In genomic region chr1:238023137-238023536, GRCh38 we compare ENCODE assay signal across 30 cellular contexts.
DNase-seq lines count a peak whose midpoint lies in the region; ATAC-seq, FAIRE-seq and TF ChIP-seq lines count a peak whose summit lies in the region.
"Had no signal": no experiment of that assay in that cellular context is flagged by ENCODE, and none has a peak within 500 bp of the region (broad histone marks: within the 10 kb centered on the region; RNA-seq: fewer than 3 reads in every experiment).

No MANE protein-coding gene starts in this region.

- POLR2A ChIA-PET in HepG2 (lab: Yijun Ruan, JAX) = no interaction called here
- POLR2A ChIA-PET in HEK293 (lab: Yijun Ruan, JAX) = no interaction called here

- no peak for FAIRE-seq in HepG2 (lab: Jason Lieb, UNC)
- FAIRE-seq: A204.1, A549, D721Med had no signal

- TF ChIP-seq CTCF in HepG2 (CRISPR knock-in tag; IDR thresholded peaks at IDR 0.05) (no peak), right lobe of liver (IDR thresholded peaks at IDR 0.05) (no peak), HEK293 (tag by site-specific recombination; IDR thresholded peaks at IDR 0.05) (no peak)

- no peaks in the 10 kb centered on the region for H3K79me2 ChIP-seq in HepG2 (ENCODE audit: insufficient read depth, low read length)

- H3K9me3 ChIP-seq in HepG2 (ENCODE audit: low read length) (peaks cover 90% of the 10 kb centered on the region), right lobe of liver (peaks cover 0 to 3% (median 0%) of the 10 kb centered on the region in 4 donors), HEK293 (ENCODE audit: control insufficient read depth, insufficient read depth, low read depth, low read length) (no peaks in the 10 kb centered on the region)
- H3K9me3 ChIP-seq: A549; BE2C; BLaER1; BLaER1 treated with 17β-estradiol and CSF1 and Interleukin-3, amounts not matched to agents 10 nM and 100 nM; Caco-2 had no signal

- WGBS in HepG2 (ENCODE audit: low lambda C conversion rate) = 7% methylated on average over 1 of the region's 1 CpG
- 67% methylated on average over 1 of the region's 1 CpG for WGBS in right lobe of liver (ENCODE audit: insufficient coverage, low coverage, low lambda C conversion rate, missing lambda C conversion rate)

- H3K27ac ChIP-seq in HepG2 (ENCODE audit: extremely low read length, insufficient read depth, low read length) (no peak overlapping the region), right lobe of liver (no peak overlapping the region), HEK293 (ENCODE audit: extremely low read depth, low read depth, low read length) (no peak overlapping the region)
- H3K27ac ChIP-seq: 22Rv1; A549; BLaER1; BLaER1 treated with 17β-estradiol and CSF1 and Interleukin-3, amounts not matched to agents 10 nM and 100 nM; C4-2B had no signal

- no peak for ATAC-seq in HepG2
- ATAC-seq in right lobe of liver = no peak
- ATAC-seq: A549; CD8-positive, alpha-beta T cell had no signal

- H2AFZ ChIP-seq in HepG2 (ENCODE audit: low read length) = no peak overlapping the region

- H3K27me3 ChIP-seq in HepG2 (ENCODE audit: control insufficient read depth in 1 of 2, insufficient read depth in 2 of 2, low read length in 2 of 2) (no peaks in the 10 kb centered on the region), right lobe of liver (no peaks in the 10 kb centered on the region)
- H3K27me3 ChIP-seq: BE2C; BLaER1; BLaER1 treated with 17β-estradiol and CSF1 and Interleukin-3, amounts not matched to agents 10 nM and 100 nM had no signal

- H4K20me1 ChIP-seq in HepG2 (ENCODE audit: insufficient read depth, low read length) = no peaks in the 10 kb centered on the region
- H4K20me1 ChIP-seq: BLaER1; BLaER1 treated with 17β-estradiol and CSF1 and Interleukin-3, amounts not matched to agents 10 nM and 100 nM had no signal

- intact Hi-C loops in HepG2 (cut with micrococcal nuclease; ENCODE audit: unreplicated experiment) = no loop called here
- intact Hi-C loops in right lobe of liver (cut with DNase I) = no loop called here

- H3K4me3 ChIP-seq in HepG2 (replicated peaks in 1 of 3; ENCODE audit: insufficient read depth in 1 of 3, low read depth in 2 of 3, low read length in 3 of 3) (no peak overlapping the region), right lobe of liver (no peak overlapping the region), HEK293 (ENCODE audit: low read depth, low read length) (no peak overlapping the region)
- H3K4me3 ChIP-seq: A549; BLaER1; BLaER1 treated with 17β-estradiol and CSF1 and Interleukin-3, amounts not matched to agents 10 nM and 100 nM had no signal

- H3K9ac ChIP-seq in HepG2 (ENCODE audit: insufficient read depth, low read depth, low read length) = no peak overlapping the region
- H3K9ac ChIP-seq: BLaER1; BLaER1 treated with 17β-estradiol and CSF1 and Interleukin-3, amounts not matched to agents 10 nM and 100 nM had no signal

- no peak overlapping the region for H3K4me2 ChIP-seq in HepG2 (ENCODE audit: low read depth, low read length)
- H3K4me2 ChIP-seq: A549; BLaER1; BLaER1 treated with 17β-estradiol and CSF1 and Interleukin-3, amounts not matched to agents 10 nM and 100 nM had no signal

- TF ChIP-seq EP300 in HepG2 (IDR thresholded peaks at IDR 0.05; ENCODE audit: low read depth in 2 of 2, low read length in 2 of 2) (no peak), HepG2 (CRISPR knock-in tag; IDR thresholded peaks at IDR 0.05; ENCODE audit: borderline replicate concordance) (no peak)

- BruUV-seq in HepG2 (replicated peaks; lab: Mats Ljungman, UMichigan) = no TSS peak

- no peak for DNase-seq in HepG2 (ENCODE audit: low spot score)
- no peak for DNase-seq in right lobe of liver
- no peak for DNase-seq in DMS153 (lab: John Stamatoyannopoulos, UW)
- DNase-seq: 8988T; ACHN; AML-193; BE2C; C1 segment of cervical spinal cord; Caco-2; Calu3; CD4-positive, alpha-beta memory T cell; CD4-positive, alpha-beta T cell; CD4-positive, CD25-positive, alpha-beta regulatory T cell; CD8-positive, alpha-beta memory T cell; CD8-positive, alpha-beta T cell; COR-L47; DMS 273 treated with DMSO at 0.1 percent for 48 hours; DMS53; DMS79; DMS79 treated with DMSO at 0.1 percent for 48 hours; DND-41; EL had no signal

- H3K36me3 ChIP-seq in HepG2 (replicated peaks in 1 of 2; ENCODE audit: control insufficient read depth in 1 of 2, insufficient read depth in 2 of 2, low read length in 2 of 2) (no peaks in the 10 kb centered on the region), right lobe of liver (no peaks in the 10 kb centered on the region), HEK293 (ENCODE audit: control insufficient read depth in 2 of 2, insufficient read depth in 1 of 2, low read length in 2 of 2) (no peaks in the 10 kb centered on the region)
- H3K36me3 ChIP-seq: BE2C; BLaER1; BLaER1 treated with 17β-estradiol and CSF1 and Interleukin-3, amounts not matched to agents 10 nM and 100 nM had no signal

- CTCF ChIA-PET in HepG2 (lab: Yijun Ruan, JAX; ENCODE audit: low intra/inter-chr PET ratio, low total read pairs) = no interaction called here
- CTCF ChIA-PET in HEK293 (lab: Yijun Ruan, JAX) = no interaction called here

- TF ChIP-seq RAD21 in HepG2 (CRISPR knock-in tag; IDR thresholded peaks at IDR 0.05) = no peak

- H3K4me1 ChIP-seq in HepG2 (ENCODE audit: insufficient read depth, low read length) (no peaks in the 10 kb centered on the region), right lobe of liver (no peaks in the 10 kb centered on the region), HEK293 (ENCODE audit: control insufficient read depth, insufficient read depth, low read length) (no peaks in the 10 kb centered on the region)
- H3K4me1 ChIP-seq: A549; BE2C; BLaER1; BLaER1 treated with 17β-estradiol and CSF1 and Interleukin-3, amounts not matched to agents 10 nM and 100 nM; Caco-2 had no signal

- in situ Hi-C loops in HepG2 (cut with HindIII; ENCODE audit: extremely low pct_ligation_motif_present, low pct_unique_long_range_greater_than_20kb) = no loop called here

- TF ChIP-seq POLR2A in HepG2 (IDR thresholded peaks at IDR 0.05; ENCODE audit: insufficient read depth in 1 of 2, low read depth in 2 of 2, low read length in 2 of 2) = no peak
- no peak for TF ChIP-seq POLR2A in right lobe of liver (IDR thresholded peaks at IDR 0.05)

TF ChIP-seq in HepG2, 621 proteins besides CTCF, POLR2A, EP300 and RAD21:
- TF ChIP-seq ZNF205 (CRISPR knock-in tag; IDR thresholded peaks at IDR 0.05) (no peak), ATF7 (IDR thresholded peaks at IDR 0.05) (peak; percentile 74), ATF7 (CRISPR knock-in tag; IDR thresholded peaks at IDR 0.05) (no peak)

TF ChIP-seq in HEK293, 187 proteins besides CTCF, POLR2A, EP300 and RAD21:
- TF ChIP-seq, protein P1, sequence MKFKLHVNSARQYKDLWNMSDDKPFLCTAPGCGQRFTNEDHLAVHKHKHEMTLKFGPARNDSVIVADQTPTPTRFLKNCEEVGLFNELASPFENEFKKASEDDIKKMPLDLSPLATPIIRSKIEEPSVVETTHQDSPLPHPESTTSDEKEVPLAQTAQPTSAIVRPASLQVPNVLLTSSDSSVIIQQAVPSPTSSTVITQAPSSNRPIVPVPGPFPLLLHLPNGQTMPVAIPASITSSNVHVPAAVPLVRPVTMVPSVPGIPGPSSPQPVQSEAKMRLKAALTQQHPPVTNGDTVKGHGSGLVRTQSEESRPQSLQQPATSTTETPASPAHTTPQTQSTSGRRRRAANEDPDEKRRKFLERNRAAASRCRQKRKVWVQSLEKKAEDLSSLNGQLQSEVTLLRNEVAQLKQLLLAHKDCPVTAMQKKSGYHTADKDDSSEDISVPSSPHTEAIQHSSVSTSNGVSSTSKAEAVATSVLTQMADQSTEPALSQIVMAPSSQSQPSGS (tag by site-specific recombination; IDR thresholded peaks at IDR 0.05; ENCODE audit: low read depth) = peak; percentile 80
- TF ChIP-seq, protein P2, sequence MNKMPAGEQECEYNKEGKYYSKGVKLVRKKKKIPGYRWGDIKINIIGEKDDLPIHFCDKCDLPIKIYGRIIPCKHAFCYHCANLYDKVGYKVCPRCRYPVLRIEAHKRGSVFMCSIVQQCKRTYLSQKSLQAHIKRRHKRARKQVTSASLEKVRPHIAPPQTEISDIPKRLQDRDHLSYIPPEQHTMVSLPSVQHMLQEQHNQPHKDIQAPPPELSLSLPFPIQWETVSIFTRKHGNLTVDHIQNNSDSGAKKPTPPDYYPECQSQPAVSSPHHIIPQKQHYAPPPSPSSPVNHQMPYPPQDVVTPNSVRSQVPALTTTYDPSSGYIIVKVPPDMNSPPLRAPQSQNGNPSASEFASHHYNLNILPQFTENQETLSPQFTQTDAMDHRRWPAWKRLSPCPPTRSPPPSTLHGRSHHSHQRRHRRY (tag by site-specific recombination; IDR thresholded peaks at IDR 0.05) = no peak
- no peak for TF ChIP-seq WT1 (tag by site-specific recombination; IDR thresholded peaks at IDR 0.05)
TF ChIP-seq in HEK293: peak in this region for 1.
